Comparison of ENCODE assay signal across 8 cellular contexts in the genomic region with DNA sequence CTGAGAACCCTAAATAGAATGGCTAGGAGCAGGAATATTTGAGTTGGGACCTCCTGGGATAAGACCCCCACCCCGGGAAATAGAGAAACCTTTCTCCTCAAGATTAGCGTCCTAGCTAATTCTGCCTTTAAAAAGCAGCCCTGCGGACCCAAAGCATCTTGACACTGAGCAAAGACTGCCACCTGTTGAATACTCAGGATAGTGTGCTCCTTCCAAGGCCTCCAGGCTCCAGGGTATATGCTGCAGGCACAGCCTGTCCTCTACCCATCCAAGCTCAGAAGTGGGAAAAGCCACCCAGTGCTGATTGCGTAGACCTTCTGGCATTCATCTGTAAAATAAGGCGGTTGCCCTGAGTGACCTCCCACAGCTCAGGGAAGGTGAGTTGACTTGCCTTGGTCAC.
A peak's percentile ranks its signal among the peaks of the same experiment; 100 is the strongest.
DNase-seq lines count a peak whose midpoint lies in the region; ATAC-seq and TF ChIP-seq lines count a peak whose summit lies in the region.

No MANE protein-coding gene starts in this region.

- no peaks in the 10 kb centered on the region for H3K79me1 ChIP-seq in H9 (ENCODE audit: insufficient read depth, low read depth, low read length, poor library complexity, severe bottlenecking)

- no peak overlapping the region for H3K27ac ChIP-seq in H9 (ENCODE audit: insufficient read length, low read depth, low read length)

- no peak overlapping the region for H3K14ac ChIP-seq in H9 (ENCODE audit: insufficient read depth, low read length)

- no peak overlapping the region for H3K56ac ChIP-seq in H9 (ENCODE audit: insufficient read length, low read depth, low read length)

- H3K4me1 Mint-ChIP-seq in H9 = peaks cover 3 to 5% of the 10 kb centered on the region in 2 experiments; a peak in 2 of 4 replicates

- H4K8ac ChIP-seq in H9 (replicated peaks; ENCODE audit: insufficient read length, low read depth, low read length) = no peak overlapping the region

- no peaks in the 10 kb centered on the region; the same call in none of the 2 replicates for H3K27me3 Mint-ChIP-seq in H9 (ENCODE audit: low read depth)

- H3K27me3 ChIP-seq in H9 (ENCODE audit: insufficient read depth, low read length) (no peaks in the 10 kb centered on the region), adipocyte (replicated peaks; ENCODE audit: control insufficient read depth, insufficient read depth, low read length) (no peaks in the 10 kb centered on the region)

- H3K36me3 ChIP-seq in adipocyte (ENCODE audit: control insufficient read depth, insufficient read depth, low read length, severe bottlenecking) = no peaks in the 10 kb centered on the region

- H3K27ac Mint-ChIP-seq in H9 = no peak overlapping the region

- peak; percentile 96 for ATAC-seq in left ventricle myocardium superior
- ATAC-seq in sciatic nerve = peak; percentile 98
- no peak for ATAC-seq in HG03045 (IDR thresholded peaks at IDR 0.05; ENCODE audit: unreplicated experiment)
- ATAC-seq in HG03280 (IDR thresholded peaks at IDR 0.05; ENCODE audit: unreplicated experiment) = no peak

- H2BK12ac ChIP-seq in H9 (ENCODE audit: insufficient read length, low read depth, low read length) = no peak overlapping the region

- WGBS in H9 (ENCODE audit: extremely low coverage, insufficient read length, low lambda C conversion rate) = no CpG with 5 or more reads among the region's 5 CpGs

- no peaks in the 10 kb centered on the region for H3K36me3 Mint-ChIP-seq in H9 (ENCODE audit: insufficient read depth in 1 of 3, low read depth in 3 of 3)

- H3K4me3 Mint-ChIP-seq in H9 = no peak overlapping the region

- H3K4me1 ChIP-seq in H9 (ENCODE audit: insufficient read depth, low read length) = no peaks in the 10 kb centered on the region
- H3K4me1 ChIP-seq in adipocyte (ENCODE audit: control insufficient read depth, insufficient read depth, low read length) = peaks cover 9% of the 10 kb centered on the region

- no peaks in the 10 kb centered on the region for H3K9me3 Mint-ChIP-seq in H9

- no peak overlapping the region for H2BK120ac ChIP-seq in H9 (ENCODE audit: low read depth, low read length, poor library complexity, severe bottlenecking)

- H4K20me1 ChIP-seq in H9 (ENCODE audit: control insufficient read depth, insufficient read depth, insufficient read length) = no peaks in the 10 kb centered on the region

- H3K9me3 ChIP-seq in H9 (ENCODE audit: control insufficient read depth, low read depth, low read length) (no peaks in the 10 kb centered on the region), adipocyte (ENCODE audit: control insufficient read depth, low read length) (no peaks in the 10 kb centered on the region)

- no peak overlapping the region for H2AFZ ChIP-seq in H9 (ENCODE audit: low read length)

- H2BK20ac ChIP-seq in H9 (ENCODE audit: low read depth, low read length, poor library complexity, severe bottlenecking) = no peak overlapping the region

- no peak overlapping the region for H3K4me3 ChIP-seq in adipocyte (ENCODE audit: low read length)

- no peak overlapping the region for H3K4me2 ChIP-seq in H9 (ENCODE audit: insufficient read depth, insufficient read length, low read length)

- no peak overlapping the region for H3K23ac ChIP-seq in H9 (ENCODE audit: insufficient read length, low read depth, low read length)

- H3K9ac ChIP-seq in H9 (ENCODE audit: extremely low read depth, insufficient read length, low read length) = no peak overlapping the region
- H3K9ac ChIP-seq in adipocyte (ENCODE audit: low read length) = no peak overlapping the region

- DNase-seq in Ammon's horn (ENCODE audit: low spot score) (peak; percentile 80), H9 (peak; percentile 76), adipocyte (ENCODE audit: low read depth) (peak; percentile 41), left ventricle myocardium superior (peak; percentile 25), sciatic nerve (ENCODE audit: low spot score) (peak; percentile 66), NCI-H82 (lab: John Stamatoyannopoulos, UW) (no peak)

- no peaks in the 10 kb centered on the region for H3K23me2 ChIP-seq in H9 (ENCODE audit: insufficient read length, low read depth, low read length, poor library complexity, severe bottlenecking)

- no peak overlapping the region for H2AK5ac ChIP-seq in H9 (ENCODE audit: insufficient read length, low read length)

- H3K79me2 ChIP-seq in H9 (ENCODE audit: insufficient read depth, low read length) = no peaks in the 10 kb centered on the region

- no peak overlapping the region for H3K18ac ChIP-seq in H9 (ENCODE audit: insufficient read length, low read depth, low read length)

- peak; percentile 80 for TF ChIP-seq CTCF in H9 (conservative IDR thresholded peaks at IDR 0.05)

- no peak overlapping the region for H4K5ac ChIP-seq in H9 (ENCODE audit: insufficient read length, low read depth, low read length)

- intact Hi-C loops in left ventricle myocardium superior (cut with micrococcal nuclease) = no loop called here
- intact Hi-C loops in sciatic nerve (cut with DNase I) = no loop called here

- no peak overlapping the region for H2BK5ac ChIP-seq in H9 (ENCODE audit: insufficient read length, low read length)

- no peak overlapping the region for H2BK15ac ChIP-seq in H9 (ENCODE audit: low read depth, low read length)

- no peak overlapping the region for H3K4ac ChIP-seq in H9 (ENCODE audit: low read depth, low read length)

- no peak overlapping the region for H3T11ph ChIP-seq in H9 (ENCODE audit: low read length)

- H4K91ac ChIP-seq in H9 (ENCODE audit: insufficient read length, low read depth, low read length) = no peak overlapping the region

Comparison
In these comparisons a context has a peak if more than half of its experiments do, and no peak if none do; other contexts are left out.
1. ATAC-seq: peak in left ventricle myocardium superior (single experiment) and sciatic nerve (single experiment); none in HG03045 (single experiment) and HG03280 (single experiment).